ENCODE assay signal across 8 cellular contexts in genomic region chr9:104993291-104993963, GRCh38.
DNase-seq lines count a peak whose midpoint lies in the region; ATAC-seq, FAIRE-seq and TF ChIP-seq lines count a peak whose summit lies in the region.

No MANE protein-coding gene starts in this region.

- H3K4me2 ChIP-seq in K562 (ENCODE audit: insufficient read depth, low read length), result peak overlapping the region; percentile 19; the same call in 1 of the 2 replicates

- H3K36me3 ChIP-seq in K562 (ENCODE audit: control insufficient read depth, insufficient read depth, low read length), result no peaks in the 10 kb centered on the region
- no peaks in the 10 kb centered on the region for H3K36me3 ChIP-seq in iPS-20b (ENCODE audit: insufficient read depth, low read depth, low read length)

- peak overlapping the region; percentile 75 for H2AFZ ChIP-seq in K562 (ENCODE audit: low read depth, low read length)

- H3K27me3 ChIP-seq in K562 (ENCODE audit: control insufficient read depth in 2 of 2, insufficient read depth in 2 of 2, low read length in 2 of 2) (peaks cover 0 to 4% of the 10 kb centered on the region in 2 experiments; a peak in 1 of 5 replicates), iPS-20b (ENCODE audit: insufficient read depth, low read length) (peaks cover 25% of the 10 kb centered on the region; the same call in 1 of the 2 replicates)

- H3K79me2 ChIP-seq in K562 (ENCODE audit: control insufficient read depth, insufficient read depth, low read length), result no peaks in the 10 kb centered on the region

- H3K4me1 ChIP-seq in K562 (replicated peaks in 1 of 2; ENCODE audit: control insufficient read depth in 2 of 2, insufficient read depth in 2 of 2, low read length in 2 of 2), result peaks cover 15 to 16% of the 10 kb centered on the region in 2 experiments
- H3K4me1 ChIP-seq in iPS-20b (ENCODE audit: insufficient read depth, low read length), result peaks cover 31% of the 10 kb centered on the region

- POLR2A ChIA-PET in K562 (lab: Yijun Ruan, JAX), result no interaction called here

- 11% methylated on average over 9 of the region's 9 CpGs for WGBS in K562 (ENCODE audit: insufficient coverage, low coverage, missing lambda C conversion rate)

- H3K9me3 ChIP-seq in K562 (replicated peaks; ENCODE audit: control insufficient read depth, insufficient read depth, low read depth, low read length) (no peaks in the 10 kb centered on the region), iPS-20b (ENCODE audit: insufficient read depth, low read depth, low read length) (no peaks in the 10 kb centered on the region)

- no peak for TF ChIP-seq RAD21 in K562 (CRISPR knock-in tag; conservative IDR thresholded peaks at IDR 0.05 in 1 of 2, IDR thresholded peaks at IDR 0.05 in 1 of 2)

- H3K9me1 ChIP-seq in K562 (ENCODE audit: control insufficient read depth, insufficient read depth, low read length), result no peaks in the 10 kb centered on the region

- H4K20me1 ChIP-seq in K562 (replicated peaks; ENCODE audit: control insufficient read depth, insufficient read depth, low read length), result no peaks in the 10 kb centered on the region

- intact Hi-C loops in K562 (cut with micrococcal nuclease), result loop anchor here (5.0 to 10.0 kb wide), 2 partner anchors 211 to 899 kb away; partner anchors contain the start of gene SMC2
- intact Hi-C loops in sciatic nerve (cut with DNase I), result no loop called here

- in situ Hi-C loops in K562 (cut with MboI), result no loop called here

- H3K4me3 ChIP-seq in K562 (no peak overlapping the region), iPS-20b (ENCODE audit: low read length) (peak overlapping the region; percentile 59; the same call in 1 of the 2 replicates)

- no peak for TF ChIP-seq CTCF in K562 (IDR thresholded peaks at IDR 0.05 in 2 of 3, conservative IDR thresholded peaks at IDR 0.05 in 1 of 3; ENCODE audit: insufficient read depth in 2 of 3, low read depth in 1 of 3, low read length in 3 of 3)

- peak overlapping the region in 1 of 2 experiments; percentile 43; a peak in 1 of 4 replicates for H3K9ac ChIP-seq in K562 (ENCODE audit: insufficient read depth in 1 of 2, low read depth in 2 of 2, low read length in 2 of 2)
- peak overlapping the region; percentile 87 for H3K9ac ChIP-seq in iPS-20b (ENCODE audit: low read depth, low read length)

- CTCF ChIA-PET in K562 (lab: Yijun Ruan, JAX; ENCODE audit: low intra/inter-chr PET ratio), result interaction anchor here (0.5 kb wide), 1 partner anchor 203 kb away, joined by 3 read pairs; no protein-coding TSS in a partner anchor

- peak; percentile 71 for FAIRE-seq in K562 (lab: Jason Lieb, UNC)

- ATAC-seq in K562 (peak; percentile 44), sciatic nerve (peak; percentile 89)

- BruUV-seq in K562 (replicated peaks; lab: Mats Ljungman, UMichigan), result no TSS peak

- no peak for TF ChIP-seq POLR2A in K562 (conservative IDR thresholded peaks at IDR 0.05)

- no peak for TF ChIP-seq EP300 in K562 (IDR thresholded peaks at IDR 0.05; ENCODE audit: low read length)

- H3K27ac ChIP-seq in K562 (ENCODE audit: extremely low read depth, low read depth, low read length), result no peak overlapping the region
- H3K27ac ChIP-seq in iPS-20b (ENCODE audit: low read length), result peak overlapping the region; percentile 89

- DNase-seq in NCI-H2227 (lab: John Stamatoyannopoulos, UW; ENCODE audit: unreplicated experiment) (peak; percentile 7), NCI-H2227 treated with DMSO at 0.1 percent for 48 hours (lab: John Stamatoyannopoulos, UW) (no peak), K562 (ENCODE audit: extremely low read depth in 1 of 4, low spot score in 3 of 4) (peak in 1 of 4 experiments; percentile 61), sciatic nerve (ENCODE audit: low spot score) (peak; percentile 80), NCI-H82 (lab: John Stamatoyannopoulos, UW) (no peak), AML-193 (lab: John Stamatoyannopoulos, UW) (no peak)
- DNase-seq in activated CD4-positive, alpha-beta T cell treated with anti-CD3 and anti-CD28 coated beads, Interleukin-2, amount 50 U/mL, for 4 hours, result no peak

TF ChIP-seq in K562, 482 proteins besides CTCF, POLR2A, EP300 and RAD21 (continues in another document):
- TF ChIP-seq ZNF263 (CRISPR knock-in tag; IDR thresholded peaks at IDR 0.05; ENCODE audit: borderline replicate concordance) (no peak), NCOA1 (IDR thresholded peaks at IDR 0.05; ENCODE audit: low read depth) (no peak), ETV6 (IDR thresholded peaks at IDR 0.05; ENCODE audit: borderline replicate concordance in 1 of 2, low read depth in 2 of 2, low read length in 1 of 2) (no peak), ETV6 (CRISPR knock-in tag; IDR thresholded peaks at IDR 0.05; ENCODE audit: borderline replicate concordance) (no peak), HMG20B (CRISPR knock-in tag; IDR thresholded peaks at IDR 0.05) (no peak), JUN (IDR thresholded peaks at IDR 0.05; ENCODE audit: borderline replicate concordance, low read depth, low read length) (no peak), JUN (CRISPR knock-in tag; IDR thresholded peaks at IDR 0.05; ENCODE audit: borderline replicate concordance) (no peak), ZNF707 (CRISPR knock-in tag; conservative IDR thresholded peaks at IDR 0.05) (no peak), NCOR1 (IDR thresholded peaks at IDR 0.05) (peak; percentile 29; the same call in 1 of the 2 replicates), NFATC3 (IDR thresholded peaks at IDR 0.05) (no peak), SP1 (CRISPR knock-in tag; IDR thresholded peaks at IDR 0.05) (no peak), ZBTB26 (CRISPR knock-in tag; IDR thresholded peaks at IDR 0.05) (no peak), FOXJ2 (tag; IDR thresholded peaks at IDR 0.05) (no peak), FOXJ3 (CRISPR knock-in tag; IDR thresholded peaks at IDR 0.05) (no peak), ZNF830 (CRISPR knock-in tag; IDR thresholded peaks at IDR 0.05) (no peak), TEAD4 (IDR thresholded peaks at IDR 0.05; ENCODE audit: low read length) (peak; percentile 50; the same call in 1 of the 2 replicates), TEAD4 (CRISPR knock-in tag; IDR thresholded peaks at IDR 0.05; ENCODE audit: borderline replicate concordance) (no peak), ETS1 (conservative IDR thresholded peaks at IDR 0.05; ENCODE audit: control insufficient read depth, low read depth, low read length) (no peak), ZNF354B (CRISPR knock-in tag; IDR thresholded peaks at IDR 0.05) (no peak), SAFB2 (IDR thresholded peaks at IDR 0.05; ENCODE audit: borderline replicate concordance, low read depth, low read length, severe bottlenecking) (no peak)
- TF ChIP-seq, protein P1, sequence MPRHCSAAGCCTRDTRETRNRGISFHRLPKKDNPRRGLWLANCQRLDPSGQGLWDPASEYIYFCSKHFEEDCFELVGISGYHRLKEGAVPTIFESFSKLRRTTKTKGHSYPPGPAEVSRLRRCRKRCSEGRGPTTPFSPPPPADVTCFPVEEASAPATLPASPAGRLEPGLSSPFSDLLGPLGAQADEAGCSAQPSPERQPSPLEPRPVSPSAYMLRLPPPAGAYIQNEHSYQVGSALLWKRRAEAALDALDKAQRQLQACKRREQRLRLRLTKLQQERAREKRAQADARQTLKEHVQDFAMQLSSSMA (CRISPR knock-in tag; IDR thresholded peaks at IDR 0.05), result no peak
- TF ChIP-seq, protein P2, sequence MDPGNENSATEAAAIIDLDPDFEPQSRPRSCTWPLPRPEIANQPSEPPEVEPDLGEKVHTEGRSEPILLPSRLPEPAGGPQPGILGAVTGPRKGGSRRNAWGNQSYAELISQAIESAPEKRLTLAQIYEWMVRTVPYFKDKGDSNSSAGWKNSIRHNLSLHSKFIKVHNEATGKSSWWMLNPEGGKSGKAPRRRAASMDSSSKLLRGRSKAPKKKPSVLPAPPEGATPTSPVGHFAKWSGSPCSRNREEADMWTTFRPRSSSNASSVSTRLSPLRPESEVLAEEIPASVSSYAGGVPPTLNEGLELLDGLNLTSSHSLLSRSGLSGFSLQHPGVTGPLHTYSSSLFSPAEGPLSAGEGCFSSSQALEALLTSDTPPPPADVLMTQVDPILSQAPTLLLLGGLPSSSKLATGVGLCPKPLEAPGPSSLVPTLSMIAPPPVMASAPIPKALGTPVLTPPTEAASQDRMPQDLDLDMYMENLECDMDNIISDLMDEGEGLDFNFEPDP (CRISPR knock-in tag; IDR thresholded peaks at IDR 0.05), result no peak
- TF ChIP-seq, protein P3, sequence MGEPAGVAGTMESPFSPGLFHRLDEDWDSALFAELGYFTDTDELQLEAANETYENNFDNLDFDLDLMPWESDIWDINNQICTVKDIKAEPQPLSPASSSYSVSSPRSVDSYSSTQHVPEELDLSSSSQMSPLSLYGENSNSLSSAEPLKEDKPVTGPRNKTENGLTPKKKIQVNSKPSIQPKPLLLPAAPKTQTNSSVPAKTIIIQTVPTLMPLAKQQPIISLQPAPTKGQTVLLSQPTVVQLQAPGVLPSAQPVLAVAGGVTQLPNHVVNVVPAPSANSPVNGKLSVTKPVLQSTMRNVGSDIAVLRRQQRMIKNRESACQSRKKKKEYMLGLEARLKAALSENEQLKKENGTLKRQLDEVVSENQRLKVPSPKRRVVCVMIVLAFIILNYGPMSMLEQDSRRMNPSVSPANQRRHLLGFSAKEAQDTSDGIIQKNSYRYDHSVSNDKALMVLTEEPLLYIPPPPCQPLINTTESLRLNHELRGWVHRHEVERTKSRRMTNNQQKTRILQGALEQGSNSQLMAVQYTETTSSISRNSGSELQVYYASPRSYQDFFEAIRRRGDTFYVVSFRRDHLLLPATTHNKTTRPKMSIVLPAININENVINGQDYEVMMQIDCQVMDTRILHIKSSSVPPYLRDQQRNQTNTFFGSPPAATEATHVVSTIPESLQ (CRISPR knock-in tag; IDR thresholded peaks at IDR 0.05), result no peak

Comparison
In these comparisons a context has a peak if more than half of its experiments do, and no peak if none do; other contexts are left out.
1. DNase-seq: peak in NCI-H2227 (single experiment) and sciatic nerve (single experiment); none in NCI-H2227 treated with DMSO at 0.1 percent for 48 hours (single experiment), NCI-H82 (single experiment), activated CD4-positive, alpha-beta T cell treated with anti-CD3 and anti-CD28 coated beads, Interleukin-2, amount 50 U/mL, for 4 hours (0 of 2) and AML-193 (0 of 2).